In the genomic region with DNA sequence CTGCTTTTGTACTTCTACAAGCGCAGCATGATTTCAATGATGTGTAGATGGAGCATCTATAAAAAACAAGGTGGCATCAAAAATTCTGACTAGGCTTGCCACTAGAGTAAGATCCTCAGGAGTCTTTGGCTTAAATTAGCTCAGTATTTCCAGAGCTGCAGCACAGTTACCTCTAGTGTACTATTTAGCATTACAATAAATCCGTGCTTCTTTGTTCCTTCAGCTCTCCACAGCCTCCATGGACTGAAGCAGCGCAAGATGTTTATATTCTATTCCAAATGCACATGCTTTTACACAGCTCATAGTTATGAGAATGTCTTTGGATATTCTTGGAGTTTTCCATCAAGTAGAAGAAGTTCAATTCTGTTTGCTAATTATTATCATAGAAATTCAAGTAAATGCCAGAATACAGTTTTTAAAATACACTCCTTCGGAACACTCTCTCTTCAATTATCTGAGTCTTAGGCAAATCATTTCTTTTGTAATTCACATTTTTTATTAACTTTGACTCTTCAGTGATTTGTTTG, we compare ENCODE assay signal across 25 cellular contexts.
"Had no signal": no experiment of that assay in that cellular context is flagged by ENCODE, and none has a peak within 500 bp of the region (broad histone marks: within the 10 kb centered on the region; RNA-seq: fewer than 3 reads in every experiment).

No MANE protein-coding gene starts in this region.

- H3K4me1 ChIP-seq: esophagus squamous epithelium, gastrocnemius medialis, heart right ventricle, left lung, lower lobe of right lung had no signal

- H3K4me1 Mint-ChIP-seq: naive B cell had no signal

- H3K36me3 Mint-ChIP-seq: mesothelial cell of epicardium, naive B cell had no signal

- H3K27me3 ChIP-seq: dorsolateral prefrontal cortex, esophagus squamous epithelium, gastrocnemius medialis, heart right ventricle, left lung had no signal

- H3K27me3 Mint-ChIP-seq: naive B cell had no signal

- H3K36me3 ChIP-seq: esophagus squamous epithelium, gastrocnemius medialis, heart right ventricle, left lung, lower lobe of right lung had no signal

- H3K4me3 Mint-ChIP-seq: mesothelial cell of epicardium had no signal

- FAIRE-seq: colon, endothelial cell of umbilical vein, islet of Langerhans, keratinocyte had no signal

- DNase-seq: dermis blood vessel endothelial cell; dorsolateral prefrontal cortex; effector CD4-positive, alpha-beta T cell; effector memory CD4-positive, alpha-beta T cell; esophagus squamous epithelium; foreskin fibroblast; foreskin melanocyte; gastrocnemius medialis; glutamatergic neuron; head of caudate nucleus; heart right ventricle; hippocampal formation; left cardiac atrium; left lung; left ventricle myocardium superior; lower lobe of right lung; mesenchymal stem cell; mucosa of descending colon; naive B cell had no signal

- H3K27ac Mint-ChIP-seq: mesothelial cell of epicardium, naive B cell had no signal

- H3K27ac ChIP-seq: coronary artery, dorsolateral prefrontal cortex, esophagus squamous epithelium, gastrocnemius medialis, heart right ventricle, left lung, lower lobe of right lung had no signal

- ATAC-seq: gastrocnemius medialis, heart right ventricle, left cardiac atrium, left lung, left ventricle myocardium superior, lower lobe of right lung, mucosa of descending colon had no signal

- H3K4me3 ChIP-seq: coronary artery, dorsolateral prefrontal cortex, esophagus squamous epithelium, gastrocnemius medialis, heart right ventricle, left lung, lower lobe of right lung, mucosa of descending colon had no signal

- H3K9me3 ChIP-seq: esophagus squamous epithelium, gastrocnemius medialis, lower lobe of right lung, mucosa of descending colon had no signal
